In the genomic region with DNA sequence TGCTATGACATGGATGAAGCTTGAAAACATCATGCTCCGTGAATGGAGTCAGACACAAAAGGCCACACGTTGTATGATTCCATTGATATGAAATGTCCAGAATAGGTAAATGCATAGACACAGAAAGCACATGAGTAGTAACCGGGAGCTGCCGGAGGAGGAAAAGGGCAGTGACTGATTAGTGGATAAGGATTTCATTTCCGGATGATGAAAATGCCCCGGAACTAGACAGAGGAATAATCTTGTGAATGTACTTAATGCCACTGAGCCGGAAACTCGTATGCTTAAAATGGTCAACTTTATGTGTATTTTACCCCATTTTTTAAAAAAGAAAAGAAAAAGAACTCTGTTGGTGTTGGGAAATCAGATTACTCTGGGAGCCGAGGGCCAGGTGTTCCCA, we compare ENCODE assay signal across 28 cellular contexts.
"Had no signal": no experiment of that assay in that cellular context is flagged by ENCODE, and none has a peak within 500 bp of the region (broad histone marks: within the 10 kb centered on the region; RNA-seq: fewer than 3 reads in every experiment).

No MANE protein-coding gene starts in this region.

- H3K79me2 ChIP-seq: hepatocyte had no signal

- H3K4me1 Mint-ChIP-seq: immature natural killer cell; stimulated activated naive CD8-positive, alpha-beta T cell treated with anti-CD3 and anti-CD28 coated beads, Interleukin-15, amount 100 ng/mL, for 72 hours had no signal

- H3K27me3 Mint-ChIP-seq: naive thymus-derived CD8-positive, alpha-beta T cell had no signal

- H3K27ac Mint-ChIP-seq: dendritic cell treated with granulocyte-macrophage colony-stimulating factor and Interleukin-4, amounts not matched to agents 40 ng/mL and 50 ng/mL, for 4 days; immature natural killer cell; naive thymus-derived CD8-positive, alpha-beta T cell; progenitor cell of endocrine pancreas had no signal

- H3K4me3 ChIP-seq: colonic mucosa, esophagus muscularis mucosa, gastroesophageal sphincter, heart left ventricle, hepatocyte, lower lobe of right lung, pancreas, right lobe of liver, suprapubic skin, vagina had no signal

- H2AFZ ChIP-seq: hepatocyte had no signal

- DNase-seq: colonic mucosa; effector CD8-positive, alpha-beta T cell; foreskin keratinocyte; heart left ventricle; immature natural killer cell; islet precursor cell; kidney glomerular epithelial cell; left colon; left ventricle myocardium superior; lower lobe of right lung; naive thymus-derived CD8-positive, alpha-beta T cell; occipital lobe; pancreas; right lobe of liver; small intestine; stimulated activated CD4-positive, alpha-beta T cell treated with anti-CD3 and anti-CD28 coated beads, Interleukin-15, amount 100 ng/mL, for 24 hours; stimulated activated CD4-positive, alpha-beta T cell treated with anti-CD3 and anti-CD28 coated beads, Interleukin-2, amount 100 ng/mL, for 48 hours; stimulated activated naive CD4-positive, alpha-beta T cell; stimulated activated naive CD8-positive, alpha-beta T cell treated with anti-CD3 and anti-CD28 coated beads, Interleukin-15, amount 100 ng/mL, for 72 hours; trophoblast cell had no signal

- H3K4me3 Mint-ChIP-seq: dendritic cell treated with granulocyte-macrophage colony-stimulating factor and Interleukin-4, amounts not matched to agents 40 ng/mL and 50 ng/mL, for 4 days; immature natural killer cell; naive thymus-derived CD8-positive, alpha-beta T cell; stimulated activated naive CD8-positive, alpha-beta T cell treated with anti-CD3 and anti-CD28 coated beads, Interleukin-15, amount 100 ng/mL, for 72 hours had no signal

- H3K27ac ChIP-seq: colonic mucosa, esophagus muscularis mucosa, foreskin keratinocyte, gastroesophageal sphincter, heart left ventricle, hepatocyte, lower lobe of right lung, pancreas, right lobe of liver, suprapubic skin, vagina had no signal

- ATAC-seq: foreskin keratinocyte; gastroesophageal sphincter; heart left ventricle; left colon; left ventricle myocardium superior; lower lobe of right lung; naive thymus-derived CD8-positive, alpha-beta T cell; pancreas; right lobe of liver; stimulated activated naive CD8-positive, alpha-beta T cell treated with anti-CD3 and anti-CD28 coated beads, Interleukin-15, amount 100 ng/mL, for 72 hours had no signal

- FAIRE-seq: endothelial cell of umbilical vein, pancreas, small intestine had no signal

- H3K36me3 ChIP-seq: colonic mucosa, esophagus muscularis mucosa, gastroesophageal sphincter, heart left ventricle, lower lobe of right lung, pancreas, right lobe of liver, suprapubic skin, vagina had no signal

- H3K4me2 ChIP-seq: hepatocyte had no signal

- H3K27me3 ChIP-seq: colonic mucosa, esophagus muscularis mucosa, foreskin keratinocyte, gastroesophageal sphincter, hepatocyte, right lobe of liver, suprapubic skin, vagina had no signal

- H3K9me3 ChIP-seq: colonic mucosa, esophagus muscularis mucosa, gastroesophageal sphincter, lower lobe of right lung, pancreas, right lobe of liver, suprapubic skin, vagina had no signal

- H3K4me1 ChIP-seq: colonic mucosa, lower lobe of right lung, pancreas, right lobe of liver, suprapubic skin, vagina had no signal
